9 cellular contexts compared by ENCODE assay signal in genomic region chr11:93524173-93524536, GRCh38. TPM values are rescaled to one million over a fixed set of nuclear protein-coding genes. Genes with fewer than 3 reads are reported as not detected.
DNase-seq lines count a peak whose midpoint lies in the region; ATAC-seq and TF ChIP-seq lines count a peak whose summit lies in the region.
"Had no signal": no experiment of that assay in that cellular context is flagged by ENCODE, and none has a peak within 500 bp of the region (broad histone marks: within the 10 kb centered on the region; RNA-seq: fewer than 3 reads in every experiment).

No MANE protein-coding gene starts in this region.

- peak overlapping the region in 5 of 6 donors; percentile 50 to 82 (median 81) for H3K27ac Mint-ChIP-seq in immature natural killer cell

- H3K27me3 Mint-ChIP-seq in immature natural killer cell (ENCODE audit: low read depth in 3 of 3): peaks cover 0 to 1% (median 0%) of the 10 kb centered on the region in 3 donors

- H3K9me3 Mint-ChIP-seq in immature natural killer cell: no peaks in the 10 kb centered on the region

- ATAC-seq in GM18505 (IDR thresholded peaks at IDR 0.05; ENCODE audit: unreplicated experiment) (peak; percentile 32), GM21367 (IDR thresholded peaks at IDR 0.05; ENCODE audit: unreplicated experiment) (peak; percentile 37), HG03196 (IDR thresholded peaks at IDR 0.05; ENCODE audit: unreplicated experiment) (peak; percentile 34)

- H3K4me3 Mint-ChIP-seq in immature natural killer cell: peak overlapping the region; percentile 54 to 74 (median 74)

- peaks cover 66 to 86% of the 10 kb centered on the region in 2 donors for H3K4me1 Mint-ChIP-seq in immature natural killer cell

- DNase-seq in immature natural killer cell: no peak
- DNase-seq in central memory CD4-positive, alpha-beta T cell: no peak
- DNase-seq in germinal center (ENCODE audit: low spot score): no peak
- DNase-seq in OCI-M2 (lab: John Stamatoyannopoulos, UW; ENCODE audit: unreplicated experiment): no peak
- no peak for DNase-seq in HuH-7.5 (ENCODE audit: low spot score)
- DNase-seq: activated effector memory CD4-positive, alpha-beta T cell treated with anti-CD3 and anti-CD28 coated beads, Interleukin-2, amount 50 U/mL, for 16 hours had no signal

- no peak for TF ChIP-seq POLR2A in GM18505 (IDR thresholded peaks at IDR 0.05; ENCODE audit: borderline replicate concordance, extremely low read depth, insufficient read depth, insufficient read length)

- H3K36me3 Mint-ChIP-seq in immature natural killer cell: no peaks in the 10 kb centered on the region

RNA-seq across cellular contexts. Expression of gene SMCO4, which starts 19.0 kb away (rescaled TPM):
- 10 to 100 TPM; 10.2 to 11.1 (median 10.3) TPM for polyA plus RNA-seq in immature natural killer cell
